10 cellular contexts compared by ENCODE assay signal in genomic region chr9:104774831-104775573, GRCh38. TPM values are rescaled to one million over a fixed set of nuclear protein-coding genes. Genes with fewer than 3 reads are reported as not detected.
DNase-seq lines count a peak whose midpoint lies in the region; ATAC-seq and TF ChIP-seq lines count a peak whose summit lies in the region.
"Had no signal": no experiment of that assay in that cellular context is flagged by ENCODE, and none has a peak within 500 bp of the region (broad histone marks: within the 10 kb centered on the region; RNA-seq: fewer than 3 reads in every experiment).

No MANE protein-coding gene starts in this region.

- H3K9me3 Mint-ChIP-seq in type B pancreatic cell = no peaks in the 10 kb centered on the region
- H3K9me3 Mint-ChIP-seq: activated naive CD8-positive, alpha-beta T cell treated with anti-CD3 and anti-CD28 coated beads, Interleukin-2, amount 10 ng/mL, durations not matched to agents 7 days and 5 days had no signal

- no peaks in the 10 kb centered on the region for H3K9me3 ChIP-seq in DOHH2 (ENCODE audit: control insufficient read depth, insufficient read depth, low read length)
- no peaks in the 10 kb centered on the region for H3K9me3 ChIP-seq in tibial artery

- no peaks in the 10 kb centered on the region for H3K27me3 Mint-ChIP-seq in type B pancreatic cell

- no peak overlapping the region for H3K4me3 Mint-ChIP-seq in type B pancreatic cell
- H3K4me3 Mint-ChIP-seq: activated naive CD8-positive, alpha-beta T cell treated with anti-CD3 and anti-CD28 coated beads, Interleukin-2, amount 10 ng/mL, durations not matched to agents 7 days and 5 days had no signal

- peak overlapping the region; percentile 74 for H3K4me3 ChIP-seq in DOHH2 (ENCODE audit: low read length)
- no peak overlapping the region for H3K4me3 ChIP-seq in fibroblast of villous mesenchyme (ENCODE audit: low read depth, low read length)
- H3K4me3 ChIP-seq in tibial artery = no peak overlapping the region

- H4K20me1 ChIP-seq in DOHH2 (ENCODE audit: control insufficient read depth, insufficient read depth, low read depth, low read length) = no peaks in the 10 kb centered on the region

- H3K36me3 ChIP-seq in DOHH2 (ENCODE audit: control insufficient read depth, low read length) = peaks cover 45% of the 10 kb centered on the region
- H3K36me3 ChIP-seq in tibial artery = peaks cover 0 to 7% (median 4%) of the 10 kb centered on the region in 3 donors

- ATAC-seq in GM19468 (IDR thresholded peaks at IDR 0.05; ENCODE audit: extremely low read depth, unreplicated experiment) = peak; percentile 86
- ATAC-seq in HG03432 (IDR thresholded peaks at IDR 0.05; ENCODE audit: unreplicated experiment) = peak; percentile 90

- H3K36me3 Mint-ChIP-seq in type B pancreatic cell = peaks cover 5% of the 10 kb centered on the region

- H3K79me2 ChIP-seq in DOHH2 (ENCODE audit: control insufficient read depth, low read length) = peaks cover 45% of the 10 kb centered on the region

- H3K27me3 ChIP-seq in DOHH2 (ENCODE audit: control insufficient read depth, low read length) (no peaks in the 10 kb centered on the region), tibial artery (no peaks in the 10 kb centered on the region)

- H3K27ac Mint-ChIP-seq in type B pancreatic cell = no peak overlapping the region
- H3K27ac Mint-ChIP-seq: activated naive CD8-positive, alpha-beta T cell treated with anti-CD3 and anti-CD28 coated beads, Interleukin-2, amount 10 ng/mL, durations not matched to agents 7 days and 5 days had no signal

- H3K4me1 ChIP-seq in DOHH2 (ENCODE audit: control insufficient read depth, low read length) (peaks cover 64% of the 10 kb centered on the region), tibial artery (peaks cover 0 to 36% (median 10%) of the 10 kb centered on the region in 4 donors)

- H3K27ac ChIP-seq in DOHH2 (ENCODE audit: low read depth, low read length) (peak overlapping the region; percentile 95), tibial artery (no peak overlapping the region)

- TF ChIP-seq CTCF in DOHH2 (IDR thresholded peaks at IDR 0.05; ENCODE audit: low read depth, low read length, poor library complexity, severe bottlenecking) = no peak
- no peak for TF ChIP-seq CTCF in fibroblast of villous mesenchyme (IDR thresholded peaks at IDR 0.05; ENCODE audit: insufficient read depth, low read depth, low read length)
- TF ChIP-seq CTCF in tibial artery (IDR thresholded peaks at IDR 0.05) = no peak
- TF ChIP-seq CTCF in type B pancreatic cell (conservative IDR thresholded peaks at IDR 0.05) = no peak

- peaks cover 30% of the 10 kb centered on the region for H3F3A ChIP-seq in DOHH2 (ENCODE audit: control insufficient read depth, insufficient read depth)

- H3K4me1 Mint-ChIP-seq in type B pancreatic cell (ENCODE audit: unreplicated experiment) = no peaks in the 10 kb centered on the region
- H3K4me1 Mint-ChIP-seq: activated naive CD8-positive, alpha-beta T cell treated with anti-CD3 and anti-CD28 coated beads, Interleukin-2, amount 10 ng/mL, durations not matched to agents 7 days and 5 days had no signal

- H3K4me2 ChIP-seq in DOHH2 (ENCODE audit: low read length) = peak overlapping the region; percentile 68

- no peaks in the 10 kb centered on the region for H3K9me2 ChIP-seq in DOHH2 (replicated peaks; ENCODE audit: control insufficient read depth, low read length)

- DNase-seq in fibroblast of villous mesenchyme (ENCODE audit: low read depth) = peak; percentile 26
- DNase-seq in activated gamma-delta T cell (lab: John Stamatoyannopoulos, UW) = no peak
- no peak for DNase-seq in NK-92 treated with Interleukin-12 subunit alpha and Interleukin-12 subunit beta, amount 100 ng/mL, for 24 hours (lab: John Stamatoyannopoulos, UW)
- no peak for DNase-seq in tibial artery
- DNase-seq in type B pancreatic cell (ENCODE audit: extremely low spot score, unreplicated experiment) = no peak
- DNase-seq: activated naive CD8-positive, alpha-beta T cell treated with anti-CD3 and anti-CD28 coated beads, Interleukin-2, amount 10 ng/mL, durations not matched to agents 7 days and 5 days; NCI-H2029 had no signal

- intact Hi-C loops in tibial artery (cut with DNase I; ENCODE audit: low total_unique reads) = no loop called here

RNA-seq across cellular contexts. Expression of gene NIPSNAP3B, which starts 11.1 kb away (rescaled TPM):
- total RNA-seq in fibroblast of villous mesenchyme = 0.97 and 1.3 TPM in 2 replicates
- 2.3 and 3.3 TPM in 2 replicates for total RNA-seq in type B pancreatic cell (ENCODE audit: low replicate concordance)

RNA-seq across cellular contexts. Expression of gene NIPSNAP3A, which starts 27.5 kb away (rescaled TPM):
- total RNA-seq in fibroblast of villous mesenchyme = 40.6 and 51.4 TPM in 2 replicates
- total RNA-seq in type B pancreatic cell (ENCODE audit: low replicate concordance) = 17.1 and 25.6 TPM in 2 replicates
